In genomic region chr15:99172171-99172570, GRCh38 we compare ENCODE assay signal across 20 cellular contexts.
DNase-seq lines count a peak whose midpoint lies in the region; ATAC-seq and TF ChIP-seq lines count a peak whose summit lies in the region.
"Had no signal": no experiment of that assay in that cellular context is flagged by ENCODE, and none has a peak within 500 bp of the region (broad histone marks: within the 10 kb centered on the region; RNA-seq: fewer than 3 reads in every experiment).

No MANE protein-coding gene starts in this region.

- ATAC-seq in lung (ENCODE audit: insufficient read depth, low FRiP score) (no peak), GM19467 (IDR thresholded peaks at IDR 0.05; ENCODE audit: unreplicated experiment) (no peak)
- ATAC-seq: K562, Panc1 had no signal

- TF ChIP-seq EP300 in sigmoid colon (IDR thresholded peaks at IDR 0.05) (no peak), transverse colon (IDR thresholded peaks at IDR 0.05; ENCODE audit: low read depth) (no peak)

- no peak for TF ChIP-seq CTCF in lung (IDR thresholded peaks at IDR 0.05; ENCODE audit: control extremely low read depth, extremely low read depth)
- TF ChIP-seq CTCF in sigmoid colon (IDR thresholded peaks at IDR 0.05), result no peak
- no peak for TF ChIP-seq CTCF in transverse colon (IDR thresholded peaks at IDR 0.05)

- in situ Hi-C loops in transverse colon (cut with MboI; ENCODE audit: low pct_ligation_motif_present in 1 of 4, low pct_unique_long_range_greater_than_20kb in 1 of 4, low sequenced_read_pairs in 3 of 4), result no loop called here

- H3K4me1 ChIP-seq in esophagus (ENCODE audit: control insufficient read depth in 2 of 2, insufficient read depth in 2 of 2, low read length in 1 of 2), result no peaks in the 10 kb centered on the region
- peaks cover 2 to 12% of the 10 kb centered on the region in 2 donors for H3K4me1 ChIP-seq in lung (ENCODE audit: control insufficient read depth in 2 of 2, insufficient read depth in 2 of 2, low read length in 2 of 2)
- H3K4me1 ChIP-seq in sigmoid colon, result peaks cover 0 to 96% (median 89%) of the 10 kb centered on the region in 4 donors
- peaks cover 8 to 37% (median 15%) of the 10 kb centered on the region in 4 donors for H3K4me1 ChIP-seq in transverse colon

- H3K27me3 ChIP-seq in esophagus (ENCODE audit: control insufficient read depth in 1 of 2, insufficient read depth in 2 of 2, low read length in 2 of 2), result no peaks in the 10 kb centered on the region
- H3K27me3 ChIP-seq in lung (ENCODE audit: control insufficient read depth, insufficient read depth), result no peaks in the 10 kb centered on the region
- H3K27me3 ChIP-seq in sigmoid colon, result no peaks in the 10 kb centered on the region
- no peaks in the 10 kb centered on the region for H3K27me3 ChIP-seq in transverse colon

- H3K9me3 ChIP-seq in esophagus (ENCODE audit: control insufficient read depth in 2 of 2, insufficient read depth in 1 of 2, low read depth in 1 of 2, low read length in 1 of 2), result no peaks in the 10 kb centered on the region
- H3K9me3 ChIP-seq in lung (ENCODE audit: control insufficient read depth in 2 of 2, insufficient read depth in 1 of 2, low read length in 1 of 2), result no peaks in the 10 kb centered on the region
- H3K9me3 ChIP-seq in sigmoid colon, result no peaks in the 10 kb centered on the region
- H3K9me3 ChIP-seq in transverse colon, result no peaks in the 10 kb centered on the region

- H3K27ac ChIP-seq in esophagus (ENCODE audit: low read depth in 2 of 2, low read length in 1 of 2) (peak overlapping the region; percentile 12 to 20), lung (ENCODE audit: low read depth in 1 of 2, low read length in 1 of 2) (no peak overlapping the region), sigmoid colon (peak overlapping the region; percentile 92 to 97 (median 96)), transverse colon (peak overlapping the region; percentile 83 to 92 (median 87))

- peak; percentile 6 for DNase-seq in lung (ENCODE audit: low spot score)
- DNase-seq in sigmoid colon, result no peak
- no peak for DNase-seq in transverse colon
- no peak for DNase-seq in hippocampal formation (lab: John Stamatoyannopoulos, UW)
- no peak for DNase-seq in stimulated activated CD4-positive, alpha-beta T cell treated with anti-CD3 and anti-CD28 coated beads, Interleukin-2, amount 100 ng/mL, for 48 hours
- DNase-seq in activated gamma-delta T cell treated with Interleukin-2 at 50 U/mL for 16 hours, result no peak
- DNase-seq: ACHN; C1 segment of cervical spinal cord; CD8-positive, alpha-beta memory T cell; DMS53; EL; NCI-H1105; NCI-H1694; NCI-H2081 treated with DMSO at 0.1 percent for 48 hours; NCI-H446 treated with DMSO at 0.1 percent for 48 hours; NCI-H69 had no signal

- 95% methylated on average over 4 of the region's 4 CpGs for WGBS in esophagus, 2 donors
- 95 to 98% methylated on average over 4 of the region's 4 CpGs for WGBS in lung, 2 donors
- 97% methylated on average over 4 of the region's 4 CpGs for WGBS in sigmoid colon, 2 donors
- WGBS in transverse colon (ENCODE audit: low coverage in 1 of 2), 2 donors, result 90 to 100% methylated on average over 1 to 4 of the region's 4 CpGs

- H3K4me3 ChIP-seq in esophagus (ENCODE audit: low read depth in 1 of 2, low read length in 2 of 2) (no peak overlapping the region), lung (no peak overlapping the region), sigmoid colon (no peak overlapping the region), transverse colon (no peak overlapping the region)
- H3K4me3 ChIP-seq: K562 had no signal

- intact Hi-C loops in sigmoid colon (cut with DNase I) (no loop called here), transverse colon (cut with DNase I; ENCODE audit: low total_unique reads) (loop anchor here (5.0 kb wide), 2 partner anchors 40 to 65 kb away; partner anchors contain the start of gene SYNM)

- no peak for TF ChIP-seq POLR2A in sigmoid colon (IDR thresholded peaks at IDR 0.05)
- no peak for TF ChIP-seq POLR2A in transverse colon (IDR thresholded peaks at IDR 0.05)

- H3K36me3 ChIP-seq in esophagus (ENCODE audit: control insufficient read depth in 2 of 2, insufficient read depth in 2 of 2, low read length in 1 of 2) (peaks cover 2 to 18% of the 10 kb centered on the region in 2 donors), lung (ENCODE audit: control insufficient read depth in 2 of 2, insufficient read depth in 2 of 2, low read length in 2 of 2) (peaks cover 0 to 13% of the 10 kb centered on the region in 2 donors), sigmoid colon (no peaks in the 10 kb centered on the region), transverse colon (peaks cover 0 to 6% (median 0%) of the 10 kb centered on the region in 4 donors)

Comparison
In these comparisons a context has a peak if more than half of its experiments do, and no peak if none do; other contexts are left out.
1. H3K27ac ChIP-seq: peak in esophagus (2 of 2), sigmoid colon (4 of 4) and transverse colon (4 of 4); none in lung (0 of 2).